ENCODE assay signal across 1 cellular context in the genomic region with DNA sequence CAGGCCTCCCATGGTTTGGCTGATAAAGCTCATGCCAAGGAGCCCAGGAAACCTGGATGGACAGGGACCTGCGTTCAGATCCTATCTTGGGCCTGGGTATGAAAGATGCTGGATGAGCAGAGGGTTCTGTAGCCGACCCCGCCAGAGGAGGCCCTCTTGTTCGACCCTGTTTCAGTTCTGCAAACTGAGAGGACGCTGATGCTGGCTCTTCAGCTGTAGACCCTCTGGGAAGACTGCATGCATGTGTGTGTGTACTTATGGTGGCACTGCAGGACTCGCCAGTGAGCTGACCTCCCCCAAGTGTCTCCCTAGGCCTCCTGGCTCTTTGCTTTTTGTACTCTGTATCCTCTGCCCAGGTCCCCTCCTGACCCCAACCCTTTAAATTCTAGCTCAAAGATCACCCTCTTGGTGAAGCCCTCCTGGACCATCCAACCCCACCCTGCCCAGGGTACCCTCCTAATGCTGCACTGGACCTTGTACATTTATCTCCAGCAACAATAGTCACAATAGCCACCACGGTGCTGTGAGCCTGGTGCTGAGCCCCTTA.
TF ChIP-seq lines count a peak whose summit lies in the region.

No MANE protein-coding gene starts in this region.

TF ChIP-seq in K562, 482 proteins besides CTCF, POLR2A, EP300 and RAD21:
- TF ChIP-seq, protein P1, sequence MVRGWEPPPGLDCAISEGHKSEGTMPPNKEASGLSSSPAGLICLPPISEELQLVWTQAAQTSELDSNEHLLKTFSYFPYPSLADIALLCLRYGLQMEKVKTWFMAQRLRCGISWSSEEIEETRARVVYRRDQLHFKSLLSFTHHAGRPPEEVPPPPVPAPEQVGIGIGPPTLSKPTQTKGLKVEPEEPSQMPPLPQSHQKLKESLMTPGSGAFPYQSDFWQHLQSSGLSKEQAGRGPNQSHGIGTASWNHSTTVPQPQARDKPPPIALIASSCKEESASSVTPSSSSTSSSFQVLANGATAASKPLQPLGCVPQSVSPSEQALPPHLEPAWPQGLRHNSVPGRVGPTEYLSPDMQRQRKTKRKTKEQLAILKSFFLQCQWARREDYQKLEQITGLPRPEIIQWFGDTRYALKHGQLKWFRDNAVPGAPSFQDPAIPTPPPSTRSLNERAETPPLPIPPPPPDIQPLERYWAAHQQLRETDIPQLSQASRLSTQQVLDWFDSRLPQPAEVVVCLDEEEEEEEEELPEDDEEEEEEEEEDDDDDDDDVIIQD (CRISPR knock-in tag; IDR thresholded peaks at IDR 0.05): no peak
- TF ChIP-seq KDM4B (IDR thresholded peaks at IDR 0.05; ENCODE audit: borderline replicate concordance in 2 of 2, low read depth in 1 of 2) (no peak), DPF2 (IDR thresholded peaks at IDR 0.05) (no peak), SRSF1 (IDR thresholded peaks at IDR 0.05; ENCODE audit: low read depth, low read length) (no peak)
